10 cellular contexts compared by ENCODE assay signal in the genomic region with DNA sequence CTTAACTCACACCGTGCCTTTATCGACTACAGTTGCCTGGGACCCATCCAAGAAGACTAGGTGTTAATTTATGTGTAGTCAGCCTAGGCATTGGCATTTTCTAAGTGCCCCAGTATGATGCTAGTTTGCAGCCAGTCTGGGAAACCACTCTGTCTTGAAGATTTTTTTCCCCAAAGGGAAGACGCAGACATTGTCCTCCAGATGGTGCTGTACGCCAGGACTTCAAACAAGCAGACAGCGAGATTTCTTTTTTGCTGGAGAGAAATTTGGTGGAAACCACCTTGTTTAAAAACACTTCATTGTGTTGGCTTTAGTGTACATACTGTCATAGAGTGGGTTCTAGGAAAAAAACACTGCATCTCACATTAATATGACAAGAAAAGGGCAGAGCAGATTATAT. TPM values are rescaled to one million over a fixed set of nuclear protein-coding genes. Genes with fewer than 3 reads are reported as not detected.
A peak's percentile ranks its signal among the peaks of the same experiment; 100 is the strongest.
DNase-seq lines count a peak whose midpoint lies in the region; ATAC-seq, FAIRE-seq and TF ChIP-seq lines count a peak whose summit lies in the region.
"Had no signal": no experiment of that assay in that cellular context is flagged by ENCODE, and none has a peak within 500 bp of the region (broad histone marks: within the 10 kb centered on the region; RNA-seq: fewer than 3 reads in every experiment).

No MANE protein-coding gene starts in this region.

- no TSS peak for BruUV-seq in endothelial cell of umbilical vein (replicated peaks; lab: Mats Ljungman, UMichigan)

- CTCF ChIA-PET in endothelial cell of umbilical vein (lab: Charles Lee), result interaction anchor here (1.1 kb wide), 1 partner anchor 242 kb away, joined by 4 read pairs; no protein-coding TSS in a partner anchor

- no peaks in the 10 kb centered on the region for H3K36me3 ChIP-seq in HAP-1 (replicated peaks)
- no peaks in the 10 kb centered on the region for H3K36me3 ChIP-seq in endothelial cell of umbilical vein (ENCODE audit: control insufficient read depth in 2 of 2, extremely low read depth in 1 of 2, insufficient read depth in 2 of 2, low read length in 2 of 2)
- no peaks in the 10 kb centered on the region for H3K36me3 ChIP-seq in small intestine (ENCODE audit: control insufficient read depth in 2 of 2, insufficient read depth in 2 of 2, low read length in 2 of 2)
- H3K36me3 ChIP-seq in MG63, result no peaks in the 10 kb centered on the region

- dilution Hi-C loops in endothelial cell of umbilical vein (cut with MboI; ENCODE audit: extremely low pct_ligation_motif_present, low sequenced_read_pairs), result no loop called here

- no peak overlapping the region for H3K4me3 Mint-ChIP-seq in stimulated activated naive CD8-positive, alpha-beta T cell treated with anti-CD3 and anti-CD28 coated beads, Interleukin-15, amount 100 ng/mL, for 72 hours
- H3K4me3 Mint-ChIP-seq: T-helper 1 cell treated with Interleukin-12 subunit alpha and Interleukin-12 subunit beta and Interleukin-4 antibody, amounts not matched to agents 30 μg/mL and 1 μg/mL, for 36 hours had no signal

- H3K4me1 ChIP-seq in HAP-1 (no peaks in the 10 kb centered on the region), endothelial cell of umbilical vein (ENCODE audit: control insufficient read depth, extremely low read depth, insufficient read depth, low read length) (no peaks in the 10 kb centered on the region), small intestine (ENCODE audit: control insufficient read depth in 2 of 2, insufficient read depth in 1 of 2, low read depth in 1 of 2, low read length in 1 of 2) (no peaks in the 10 kb centered on the region)
- H3K4me1 ChIP-seq: pancreas had no signal

- H3K79me2 ChIP-seq in endothelial cell of umbilical vein (ENCODE audit: control insufficient read depth, insufficient read depth, low read length), result no peaks in the 10 kb centered on the region

- no peaks in the 10 kb centered on the region for H3K9me3 Mint-ChIP-seq in stimulated activated naive CD8-positive, alpha-beta T cell treated with anti-CD3 and anti-CD28 coated beads, Interleukin-15, amount 100 ng/mL, for 72 hours
- H3K9me3 Mint-ChIP-seq: T-helper 1 cell treated with Interleukin-12 subunit alpha and Interleukin-12 subunit beta and Interleukin-4 antibody, amounts not matched to agents 30 μg/mL and 1 μg/mL, for 36 hours had no signal

- no peak for TF ChIP-seq POLR2A in endothelial cell of umbilical vein (IDR thresholded peaks at IDR 0.05; ENCODE audit: low read depth, low read length)

- intact Hi-C loops in endothelial cell of umbilical vein (cut with micrococcal nuclease), result loop anchor here (2.0 kb wide), 1 partner anchor 170 kb away; no protein-coding TSS in a partner anchor

- peaks cover 21% of the 10 kb centered on the region for H3K4me1 Mint-ChIP-seq in stimulated activated naive CD8-positive, alpha-beta T cell treated with anti-CD3 and anti-CD28 coated beads, Interleukin-15, amount 100 ng/mL, for 72 hours

- no peak overlapping the region for H3K4me3 ChIP-seq in HAP-1
- H3K4me3 ChIP-seq in endothelial cell of umbilical vein (replicated peaks in 1 of 3; ENCODE audit: insufficient read depth in 1 of 3, low read depth in 1 of 3, low read length in 3 of 3), result no peak overlapping the region
- H3K4me3 ChIP-seq in small intestine (ENCODE audit: low read depth in 1 of 2, low read length in 2 of 2), result no peak overlapping the region
- H3K4me3 ChIP-seq in MG63, result no peak overlapping the region
- H3K4me3 ChIP-seq: pancreas had no signal

- H3K27ac ChIP-seq in endothelial cell of umbilical vein (ENCODE audit: insufficient read depth, low read depth, low read length), result no peak overlapping the region
- H3K27ac ChIP-seq in small intestine (ENCODE audit: low read depth in 1 of 2, low read length in 1 of 2), result no peak overlapping the region
- H3K27ac ChIP-seq: pancreas had no signal

- no peak for ATAC-seq in stimulated activated naive CD8-positive, alpha-beta T cell treated with anti-CD3 and anti-CD28 coated beads, Interleukin-15, amount 100 ng/mL, for 72 hours
- ATAC-seq in HG02840 (IDR thresholded peaks at IDR 0.05; ENCODE audit: low FRiP score, unreplicated experiment), result no peak

- 59 to 79% (median 67%) methylated on average over 5 of the region's 5 CpGs for WGBS in small intestine, 3 donors

- no peaks in the 10 kb centered on the region for H3K27me3 ChIP-seq in HAP-1 (ENCODE audit: low read depth)
- no peaks in the 10 kb centered on the region for H3K27me3 ChIP-seq in endothelial cell of umbilical vein (ENCODE audit: control insufficient read depth in 2 of 2, insufficient read depth in 2 of 2, low read length in 2 of 2)
- H3K27me3 ChIP-seq in small intestine (ENCODE audit: control insufficient read depth in 2 of 2, insufficient read depth in 2 of 2, low read length in 2 of 2), result no peaks in the 10 kb centered on the region
- H3K27me3 ChIP-seq in MG63, result no peaks in the 10 kb centered on the region
- H3K27me3 ChIP-seq: pancreas had no signal

- H3K27me3 Mint-ChIP-seq in stimulated activated naive CD8-positive, alpha-beta T cell treated with anti-CD3 and anti-CD28 coated beads, Interleukin-15, amount 100 ng/mL, for 72 hours, result no peaks in the 10 kb centered on the region

- peak; percentile 26 to 30 for TF ChIP-seq CTCF in endothelial cell of umbilical vein (IDR thresholded peaks at IDR 0.05; ENCODE audit: extremely low read depth in 1 of 2, insufficient read depth in 1 of 2, low read depth in 1 of 2, low read length in 2 of 2)

- FAIRE-seq in endothelial cell of umbilical vein (lab: Jason Lieb, UNC) (peak; percentile 76), small intestine (lab: Jason Lieb, UNC) (no peak)
- FAIRE-seq: pancreas had no signal

- POLR2A ChIA-PET in endothelial cell of umbilical vein (lab: Charles Lee), result no interaction called here

- no peaks in the 10 kb centered on the region for H4K20me1 ChIP-seq in endothelial cell of umbilical vein (replicated peaks; ENCODE audit: control insufficient read depth, extremely low read depth, insufficient read depth, low read length)

- in situ Hi-C loops in HAP-1 (cut with MboI; ENCODE audit: low sequenced_read_pairs), result no loop called here

- H3K27ac Mint-ChIP-seq in stimulated activated naive CD8-positive, alpha-beta T cell treated with anti-CD3 and anti-CD28 coated beads, Interleukin-15, amount 100 ng/mL, for 72 hours, result no peak overlapping the region
- H3K27ac Mint-ChIP-seq: T-helper 1 cell treated with Interleukin-12 subunit alpha and Interleukin-12 subunit beta and Interleukin-4 antibody, amounts not matched to agents 30 μg/mL and 1 μg/mL, for 36 hours had no signal

- H3K9me3 ChIP-seq in HAP-1 (no peaks in the 10 kb centered on the region), endothelial cell of umbilical vein (replicated peaks; ENCODE audit: control insufficient read depth, insufficient read depth, low read length) (no peaks in the 10 kb centered on the region), small intestine (ENCODE audit: control insufficient read depth, low read depth) (no peaks in the 10 kb centered on the region), MG63 (no peaks in the 10 kb centered on the region)
- H3K9me3 ChIP-seq: pancreas had no signal

- no peak overlapping the region for H3K9ac ChIP-seq in endothelial cell of umbilical vein (replicated peaks; ENCODE audit: extremely low read depth, insufficient read depth, low read length)

- no peaks in the 10 kb centered on the region for H3K9me1 ChIP-seq in endothelial cell of umbilical vein (replicated peaks; ENCODE audit: control insufficient read depth, extremely low read depth, insufficient read depth, low read length)

- DNase-seq in D341Med (ENCODE audit: low spot score), result peak; percentile 54
- peak; percentile 28 to 49 for DNase-seq in HAP-1 (ENCODE audit: low spot score in 2 of 2)
- peak; percentile 28 for DNase-seq in NCI-H460 (ENCODE audit: extremely low read depth, low read depth)
- DNase-seq in endothelial cell of umbilical vein (ENCODE audit: low read depth, low spot score), result peak; percentile 9
- peak; percentile 24 for DNase-seq in small intestine
- DNase-seq in stimulated activated naive CD8-positive, alpha-beta T cell treated with anti-CD3 and anti-CD28 coated beads, Interleukin-15, amount 100 ng/mL, for 72 hours, result no peak
- DNase-seq in MG63, result no peak
- DNase-seq: pancreas had no signal

- H3K4me2 ChIP-seq in endothelial cell of umbilical vein (ENCODE audit: insufficient read depth, low read length), result no peak overlapping the region

- H2AFZ ChIP-seq in endothelial cell of umbilical vein (ENCODE audit: low read depth, low read length), result no peak overlapping the region

TF ChIP-seq in endothelial cell of umbilical vein, 7 proteins besides CTCF, POLR2A, EP300 and RAD21 (continues in another document):
- TF ChIP-seq EZH2 (IDR thresholded peaks at IDR 0.05; ENCODE audit: borderline replicate concordance, low read depth, low read length, severe bottlenecking), result no peak
- TF ChIP-seq POLR2AphosphoS5 (IDR thresholded peaks at IDR 0.05; ENCODE audit: insufficient read depth, low read depth, low read length), result no peak

RNA-seq across cellular contexts. Expression of a gene that starts 30.0 kb away (rescaled TPM):
- total RNA-seq in NCI-H460 (2014; rRNA removed; shearing (Covaris generic)), result 4.5 and 4.6 TPM in 2 replicates
- 5.8 and 6.4 TPM in 2 replicates for polyA plus RNA-seq in NCI-H460 (2014; cell fraction: nucleus; rRNA removed)
- 1.1 and 1.8 TPM in 2 replicates for total RNA-seq in endothelial cell of umbilical vein
- polyA plus RNA-seq in endothelial cell of umbilical vein (0.49 and 0.51 TPM in 2 replicates), small intestine (1 to 10 TPM; 1.3 to 6.4 (median 2.2) TPM)
- polyA plus RNA-seq in endothelial cell of umbilical vein (2011; cell fraction: cytosol; rRNA removed), result 0.41 and 0.43 TPM in 2 replicates
- polyA plus RNA-seq in endothelial cell of umbilical vein (2011; cell fraction: nucleus; rRNA removed), result 0.63 and 0.78 TPM in 2 replicates
- polyA plus RNA-seq in endothelial cell of umbilical vein (2012), result 0.33 and 0.40 TPM in 2 replicates
- polyA minus RNA-seq in endothelial cell of umbilical vein, result 0.68 and 0.85 TPM in 2 replicates
- 13.4 TPM for polyA minus RNA-seq in endothelial cell of umbilical vein (2011; cell fraction: cytosol; rRNA and poly(A)+ RNA removed)
- 0.34 and 1.1 TPM in 2 replicates for polyA minus RNA-seq in endothelial cell of umbilical vein (2011; cell fraction: nucleus; rRNA and poly(A)+ RNA removed)
- total RNA-seq in MG63 (2014; rRNA removed; shearing (Covaris generic); ENCODE audit: low replicate concordance), result 1.1 and 1.5 TPM in 2 replicates

RNA-seq across cellular contexts. Expression of a gene that starts 35.4 kb away (rescaled TPM):
- total RNA-seq in NCI-H460 (2014; rRNA removed; shearing (Covaris generic)), result 0.63 and 1.6 TPM in 2 replicates
- 0.93 and 4.1 TPM in 2 replicates for polyA plus RNA-seq in NCI-H460 (2014; cell fraction: nucleus; rRNA removed)
- total RNA-seq in endothelial cell of umbilical vein, result 0.53 TPM in 1 of 2 replicates, not detected in the other
- polyA plus RNA-seq in endothelial cell of umbilical vein (0.03 and 0.08 TPM in 2 replicates), small intestine (under 1 TPM in 1 of 3 donors, not detected in 2; 0.28 TPM)
- polyA plus RNA-seq in endothelial cell of umbilical vein (2011; cell fraction: cytosol; rRNA removed), result 0.04 and 0.05 TPM in 2 replicates
- polyA plus RNA-seq in endothelial cell of umbilical vein (2011; cell fraction: nucleus; rRNA removed), result 0.17 and 0.28 TPM in 2 replicates
- polyA plus RNA-seq in endothelial cell of umbilical vein (2012), result 0.12 TPM in 1 of 2 replicates, not detected in the other
- 0.36 TPM in 1 of 2 replicates, not detected in the other for polyA minus RNA-seq in endothelial cell of umbilical vein
- 0.82 TPM for polyA minus RNA-seq in endothelial cell of umbilical vein (2011; cell fraction: cytosol; rRNA and poly(A)+ RNA removed)
- polyA minus RNA-seq in endothelial cell of umbilical vein (2011; cell fraction: nucleus; rRNA and poly(A)+ RNA removed), result not detected in 2 replicates
- total RNA-seq in MG63 (2014; rRNA removed; shearing (Covaris generic); ENCODE audit: low replicate concordance), result not detected in 2 replicates

Comparison
In these comparisons a context has a peak if more than half of its experiments do, and no peak if none do; other contexts are left out.
1. DNase-seq: peak in D341Med (single experiment), HAP-1 (2 of 2), NCI-H460 (single experiment), endothelial cell of umbilical vein (single experiment) and small intestine (single experiment); none in stimulated activated naive CD8-positive, alpha-beta T cell treated with anti-CD3 and anti-CD28 coated beads, Interleukin-15, amount 100 ng/mL, for 72 hours (0 of 2) and MG63 (single experiment).